ENCODE assay signal across 8 cellular contexts in genomic region chr15:42495361-42496212, GRCh38. TPM values are rescaled to one million over a fixed set of nuclear protein-coding genes. Genes with fewer than 3 reads are reported as not detected.
DNase-seq lines count a peak whose midpoint lies in the region; ATAC-seq, FAIRE-seq and TF ChIP-seq lines count a peak whose summit lies in the region.

SNAP23 (plus strand) TSS chr15:42495634; CDS start chr15:42511847, 16,213 bp downstream.

- H3K4me3 Mint-ChIP-seq in T-helper 2 cell treated with Interferon-gamma antibody and Interleukin-4, amounts not matched to agents 5 μg/mL and 100 μg/mL, for 36 hours, result peak within 1 kb of the TSS; percentile 90

- TF ChIP-seq POLR2A in GM15510 (IDR thresholded peaks at IDR 0.05; ENCODE audit: borderline replicate concordance, extremely low read depth, insufficient read length), result peak; percentile 79

- no peaks in the 10 kb centered on the region for H3K27me3 Mint-ChIP-seq in T-helper 2 cell treated with Interferon-gamma antibody and Interleukin-4, amounts not matched to agents 5 μg/mL and 100 μg/mL, for 36 hours (ENCODE audit: low read depth)

- H3K4me3 ChIP-seq in ascending aorta (peak within 1 kb of the TSS; percentile 70 to 87), right cardiac atrium (ENCODE audit: low read length) (peak within 1 kb of the TSS; percentile 80)

- H3K36me3 Mint-ChIP-seq in T-helper 2 cell treated with Interferon-gamma antibody and Interleukin-4, amounts not matched to agents 5 μg/mL and 100 μg/mL, for 36 hours (ENCODE audit: low read depth), result peaks cover 8% of the 10 kb centered on the region

- H3K27ac ChIP-seq in ascending aorta (peak within 1 kb of the TSS; percentile 86 to 92), right cardiac atrium (ENCODE audit: low read length) (peak within 1 kb of the TSS; percentile 94)

- no peaks in the 10 kb centered on the region for H3K9me3 Mint-ChIP-seq in T-helper 2 cell treated with Interferon-gamma antibody and Interleukin-4, amounts not matched to agents 5 μg/mL and 100 μg/mL, for 36 hours

- FAIRE-seq in urothelium cell line (lab: Jason Lieb, UNC), result no peak

- no peaks in the 10 kb centered on the region for H3K9me3 ChIP-seq in ascending aorta
- H3K9me3 ChIP-seq in right cardiac atrium (ENCODE audit: control insufficient read depth, low read length), result no peaks in the 10 kb centered on the region

- peaks cover 45% of the 10 kb centered on the region for H3K4me1 Mint-ChIP-seq in T-helper 2 cell treated with Interferon-gamma antibody and Interleukin-4, amounts not matched to agents 5 μg/mL and 100 μg/mL, for 36 hours (ENCODE audit: low read depth)

- H3K27ac Mint-ChIP-seq in T-helper 2 cell treated with Interferon-gamma antibody and Interleukin-4, amounts not matched to agents 5 μg/mL and 100 μg/mL, for 36 hours, result peak within 1 kb of the TSS; percentile 92

- H3K4me1 ChIP-seq in ascending aorta (peaks cover 0 to 32% of the 10 kb centered on the region in 2 donors), right cardiac atrium (ENCODE audit: control insufficient read depth, insufficient read depth, low read length) (no peaks in the 10 kb centered on the region)

- intact Hi-C loops in ascending aorta (cut with DNase I) (loop anchor here (1.0 to 2.0 kb wide), 2 partner anchors 15 to 38 kb away; no protein-coding TSS in a partner anchor), right cardiac atrium (cut with DNase I) (no loop called here)

- peak; percentile 63 for ATAC-seq in HG02943 (IDR thresholded peaks at IDR 0.05; ENCODE audit: low read depth, unreplicated experiment)
- peak; percentile 96 to 97 for ATAC-seq in right cardiac atrium

- under 1% methylated on average over 43 of the region's 43 CpGs for WGBS in right cardiac atrium

- H3K27me3 ChIP-seq in ascending aorta, result no peaks in the 10 kb centered on the region
- no peaks in the 10 kb centered on the region for H3K27me3 ChIP-seq in right cardiac atrium (ENCODE audit: control insufficient read depth, insufficient read depth)

- peak; percentile 30 for DNase-seq in NCI-H2029 (lab: John Stamatoyannopoulos, UW)
- DNase-seq in T-helper 2 cell treated with Interferon-gamma antibody and Interleukin-4, amounts not matched to agents 5 μg/mL and 100 μg/mL, for 36 hours (ENCODE audit: low spot score), result peak; percentile 90
- peak; percentile 89 to 98 for DNase-seq in ascending aorta (ENCODE audit: low spot score in 2 of 2)
- DNase-seq in right cardiac atrium, result peak; percentile 95 to 98 (median 97)
- DNase-seq in pulmonary artery endothelial cell (ENCODE audit: low read depth, low spot score), result peak; percentile 91
- peak; percentile 94 for DNase-seq in urothelium cell line (ENCODE audit: low spot score)

- no peaks in the 10 kb centered on the region for H3K36me3 ChIP-seq in ascending aorta

- no peak for TF ChIP-seq CTCF in ascending aorta (IDR thresholded peaks at IDR 0.05)

RNA-seq across cellular contexts. Expression of gene SNAP23, which starts in this region (rescaled TPM):
- 31.8 TPM for total RNA-seq in ascending aorta
- total RNA-seq in right cardiac atrium, result 10 to 100 TPM; 33.7 to 42.7 (median 39.0) TPM
- 28.4 TPM for polyA plus RNA-seq in right cardiac atrium
- 205 and 245 TPM in 2 replicates for total RNA-seq in pulmonary artery endothelial cell

Comparison
In these comparisons a context has a peak if more than half of its experiments do, and no peak if none do; other contexts are left out.
1. Peak in every context shown above with its lines: DNase-seq, ATAC-seq, H3K4me3 ChIP-seq and H3K27ac ChIP-seq.
2. DNase-seq: peak in every context shown above with its lines; median percentile 97 in right cardiac atrium; 94 in urothelium cell line; 94 in ascending aorta; 91 in pulmonary artery endothelial cell; 90 in T-helper 2 cell treated with Interferon-gamma antibody and Interleukin-4, amounts not matched to agents 5 μg/mL and 100 μg/mL, for 36 hours; 30 in NCI-H2029.